In the genomic region with DNA sequence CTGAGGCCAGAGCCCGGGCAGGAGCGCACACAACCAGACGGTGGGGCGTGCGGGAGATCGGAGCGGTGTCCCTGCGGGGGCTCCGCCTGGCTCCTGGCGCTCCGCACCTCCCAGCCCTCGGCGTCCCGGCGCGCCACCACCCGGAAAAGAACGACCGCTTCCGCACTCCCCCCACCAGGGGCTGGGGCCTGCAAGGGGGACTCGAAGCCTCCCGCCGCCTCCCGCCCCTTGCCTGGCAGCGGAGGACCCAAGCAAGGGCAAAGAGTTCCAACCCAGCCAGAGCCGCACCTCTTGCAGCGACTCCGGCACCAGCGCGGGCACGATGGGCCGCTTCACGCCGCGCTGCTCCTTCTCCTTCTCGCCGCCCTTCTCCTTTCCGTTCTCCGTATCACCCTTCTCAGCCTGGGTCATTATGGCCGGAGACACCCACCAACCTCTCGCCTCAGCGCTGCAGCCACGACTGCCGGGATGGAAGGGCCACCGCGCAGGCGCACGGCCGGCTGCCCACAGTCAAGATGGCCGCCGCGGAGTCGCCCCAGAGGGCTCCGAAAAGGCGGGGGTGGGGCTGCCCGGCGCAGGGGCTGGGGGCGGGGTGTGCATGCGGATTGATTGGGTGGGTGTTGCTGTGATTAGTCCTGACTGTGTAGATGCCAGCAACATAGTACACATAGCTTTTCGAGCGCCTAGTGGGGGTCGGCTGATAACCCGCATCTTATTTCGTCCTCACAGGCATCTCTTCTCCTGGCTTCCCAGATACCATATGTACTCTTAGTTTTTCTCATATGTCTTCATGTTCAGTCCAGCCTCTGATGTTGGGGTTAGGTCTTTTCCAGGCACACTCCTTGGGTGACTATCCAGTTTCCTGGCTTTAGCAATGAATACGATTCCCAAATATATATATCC, we compare ENCODE assay signal across 8 cellular contexts. TPM values are rescaled to one million over a fixed set of nuclear protein-coding genes. Genes with fewer than 3 reads are reported as not detected.
A peak's percentile ranks its signal among the peaks of the same experiment; 100 is the strongest.
DNase-seq lines count a peak whose midpoint lies in the region; ATAC-seq and TF ChIP-seq lines count a peak whose summit lies in the region.

A gene with protein sequence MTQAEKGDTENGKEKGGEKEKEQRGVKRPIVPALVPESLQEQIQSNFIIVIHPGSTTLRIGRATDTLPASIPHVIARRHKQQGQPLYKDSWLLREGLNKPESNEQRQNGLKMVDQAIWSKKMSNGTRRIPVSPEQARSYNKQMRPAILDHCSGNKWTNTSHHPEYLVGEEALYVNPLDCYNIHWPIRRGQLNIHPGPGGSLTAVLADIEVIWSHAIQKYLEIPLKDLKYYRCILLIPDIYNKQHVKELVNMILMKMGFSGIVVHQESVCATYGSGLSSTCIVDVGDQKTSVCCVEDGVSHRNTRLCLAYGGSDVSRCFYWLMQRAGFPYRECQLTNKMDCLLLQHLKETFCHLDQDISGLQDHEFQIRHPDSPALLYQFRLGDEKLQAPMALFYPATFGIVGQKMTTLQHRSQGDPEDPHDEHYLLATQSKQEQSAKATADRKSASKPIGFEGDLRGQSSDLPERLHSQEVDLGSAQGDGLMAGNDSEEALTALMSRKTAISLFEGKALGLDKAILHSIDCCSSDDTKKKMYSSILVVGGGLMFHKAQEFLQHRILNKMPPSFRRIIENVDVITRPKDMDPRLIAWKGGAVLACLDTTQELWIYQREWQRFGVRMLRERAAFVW (minus strand): TSS at position 462 of the 903 bp plus-strand sequence. CDS start 51 bp downstream, at position 411.

- TF ChIP-seq POLR2A in adrenal gland (IDR thresholded peaks at IDR 0.05): peak; percentile 61 to 72

- peaks cover 0 to 58% of the 10 kb centered on the region in 2 donors for H3K36me3 ChIP-seq in adrenal gland (replicated peaks in 1 of 2)
- peaks cover 0 to 71% (median 53%) of the 10 kb centered on the region in 9 donors for H3K36me3 ChIP-seq in heart right ventricle

- H3K4me1 ChIP-seq in adrenal gland (replicated peaks in 1 of 2) (peaks cover 8 to 11% of the 10 kb centered on the region in 2 donors), heart right ventricle (peaks cover 0 to 24% (median 19%) of the 10 kb centered on the region in 9 donors)

- TF ChIP-seq CTCF in GM12864 (IDR thresholded peaks at IDR 0.05; ENCODE audit: low read depth, low read length, missing control alignments): no peak
- TF ChIP-seq CTCF in HFFc6 (IDR thresholded peaks at IDR 0.05): peak; percentile 62
- peak in 5 of 6 experiments; percentile 14 to 46 (median 29) for TF ChIP-seq CTCF in adrenal gland (IDR thresholded peaks at IDR 0.05)
- peak in 6 of 9 donors; percentile 11 to 42 (median 23) for TF ChIP-seq CTCF in heart right ventricle (IDR thresholded peaks at IDR 0.05)
- peak; percentile 61 for TF ChIP-seq CTCF in type B pancreatic cell (conservative IDR thresholded peaks at IDR 0.05)

- DNase-seq in GM12864 (ENCODE audit: low read depth): peak; percentile 59
- DNase-seq in HFFc6: peak; percentile 79
- DNase-seq in NCI-H1048 (lab: John Stamatoyannopoulos, UW): peak; percentile 55
- DNase-seq in T-cell: peak; percentile 58 to 86 (median 78)
- peak; percentile 80 to 90 (median 84) for DNase-seq in adrenal gland
- DNase-seq in heart right ventricle: peak; percentile 88 to 91
- DNase-seq in posterior cingulate gyrus: peak; percentile 82 to 98 (median 88)
- peak; percentile 89 for DNase-seq in type B pancreatic cell (ENCODE audit: extremely low spot score, unreplicated experiment)

- peak within 1 kb of the TSS; percentile 97 for H3K4me3 Mint-ChIP-seq in HFFc6
- H3K4me3 Mint-ChIP-seq in T-cell: peak within 1 kb of the TSS; percentile 95 to 100 (median 99)
- H3K4me3 Mint-ChIP-seq in type B pancreatic cell: peak within 1 kb of the TSS; percentile 98

- intact Hi-C loops in adrenal gland (cut with DNase I): no loop called here
- intact Hi-C loops in heart right ventricle (cut with DNase I): no loop called here
- intact Hi-C loops in posterior cingulate gyrus (cut with DNase I): loop anchor here (1.0 to 2.0 kb wide), 2 partner anchors 9 to 535 kb away; partner anchors contain the start of genes DCP1A and SELENOK

- H3K9me3 ChIP-seq in adrenal gland (replicated peaks in 1 of 3): no peaks in the 10 kb centered on the region
- no peaks in the 10 kb centered on the region for H3K9me3 ChIP-seq in heart right ventricle

- no peaks in the 10 kb centered on the region for H3K9me3 Mint-ChIP-seq in HFFc6
- H3K9me3 Mint-ChIP-seq in T-cell: no peaks in the 10 kb centered on the region
- no peaks in the 10 kb centered on the region for H3K9me3 Mint-ChIP-seq in type B pancreatic cell

- H3K27me3 ChIP-seq in adrenal gland (no peaks in the 10 kb centered on the region), heart right ventricle (no peaks in the 10 kb centered on the region)

- H3K27ac ChIP-seq in adrenal gland (peak within 1 kb of the TSS in 4 of 5 donors; percentile 51 to 91 (median 82)), heart right ventricle (peak within 1 kb of the TSS; percentile 66 to 96 (median 92))

- H3K27me3 Mint-ChIP-seq in HFFc6 (ENCODE audit: insufficient read depth) (no peaks in the 10 kb centered on the region), T-cell (no peaks in the 10 kb centered on the region), type B pancreatic cell (no peaks in the 10 kb centered on the region)

- H3K27ac Mint-ChIP-seq in HFFc6: peak within 1 kb of the TSS; percentile 95
- H3K27ac Mint-ChIP-seq in T-cell: peak within 1 kb of the TSS; percentile 98 to 100
- H3K27ac Mint-ChIP-seq in type B pancreatic cell: peak within 1 kb of the TSS; percentile 84

- CTCF ChIA-PET in T-cell (lab: Charles Lee): interaction anchor here in 1 of 2 donors (2.5 kb wide), 1 partner anchor 9 kb away, joined by 14 read pairs; the partner anchor contains the start of gene SELENOK

- H3K4me1 Mint-ChIP-seq in HFFc6 (ENCODE audit: low read depth) (peaks cover 22% of the 10 kb centered on the region), T-cell (peaks cover 33 to 40% (median 35%) of the 10 kb centered on the region in 3 donors), type B pancreatic cell (ENCODE audit: unreplicated experiment) (peaks cover 19% of the 10 kb centered on the region)

- H3K36me3 Mint-ChIP-seq in HFFc6 (ENCODE audit: low read depth): peaks cover 26% of the 10 kb centered on the region
- peaks cover 35% of the 10 kb centered on the region for H3K36me3 Mint-ChIP-seq in T-cell
- H3K36me3 Mint-ChIP-seq in type B pancreatic cell: peaks cover 25% of the 10 kb centered on the region

- POLR2A ChIA-PET in T-cell (lab: Charles Lee): interaction anchor here in 1 of 2 donors (0.6 to 1.0 kb wide), 3 partner anchors 9 to 19 kb away, joined by 3 to 7 read pairs (median 3); partner anchors contain the start of gene SELENOK

- peak; percentile 88 to 94 (median 92) for ATAC-seq in T-cell (replicated peaks in 1 of 4)
- peak; percentile 97 to 99 (median 98) for ATAC-seq in heart right ventricle

- 1 to 10% (median 2%) methylated on average over 4 to 65 of the region's 65 CpGs for WGBS in adrenal gland, 4 donors
- WGBS in heart right ventricle, 2 donors: 1% methylated on average over 65 of the region's 65 CpGs

- H3K4me3 ChIP-seq in GM12864 (ENCODE audit: low read depth, low read length): peak within 1 kb of the TSS; percentile 88
- H3K4me3 ChIP-seq in adrenal gland: peak within 1 kb of the TSS; percentile 22 to 87 (median 74)
- H3K4me3 ChIP-seq in heart right ventricle: peak within 1 kb of the TSS; percentile 58 to 95 (median 87)

RNA-seq across cellular contexts. Expression of the gene that starts here (rescaled TPM):
- 10 to 100 TPM; 43.3 to 47.6 (median 45.6) TPM for total RNA-seq in HFFc6 (2021; fragmentation: NEBNext Ultra II Directional; extraction: Animal tissue kit (Norgen Biotek cat#: 25700))
- total RNA-seq in T-cell: 10 to 100 TPM; 23.0 to 47.3 (median 35.2) TPM
- 10 to 100 TPM in 7 of 8 donors, 1 to 10 TPM in 1; 5.8 to 26.0 (median 21.9) TPM for total RNA-seq in adrenal gland
- 10 to 100 TPM; 17.8 to 20.4 (median 18.9) TPM for polyA plus RNA-seq in adrenal gland
- 10 to 100 TPM; 24.1 to 48.4 (median 42.3) TPM for total RNA-seq in heart right ventricle
- polyA plus RNA-seq in heart right ventricle: 10 to 100 TPM; 10.8 to 14.2 TPM
- 40.1 and 46.7 TPM in 2 replicates for total RNA-seq in type B pancreatic cell (ENCODE audit: low replicate concordance)

Comparison
In these comparisons a context has a peak if more than half of its experiments do, and no peak if none do; other contexts are left out.
1. Peak in every context shown above with its lines: DNase-seq, ATAC-seq, H3K4me3 ChIP-seq and H3K27ac ChIP-seq.